Comparison of ENCODE assay signal across 10 cellular contexts in the genomic region with DNA sequence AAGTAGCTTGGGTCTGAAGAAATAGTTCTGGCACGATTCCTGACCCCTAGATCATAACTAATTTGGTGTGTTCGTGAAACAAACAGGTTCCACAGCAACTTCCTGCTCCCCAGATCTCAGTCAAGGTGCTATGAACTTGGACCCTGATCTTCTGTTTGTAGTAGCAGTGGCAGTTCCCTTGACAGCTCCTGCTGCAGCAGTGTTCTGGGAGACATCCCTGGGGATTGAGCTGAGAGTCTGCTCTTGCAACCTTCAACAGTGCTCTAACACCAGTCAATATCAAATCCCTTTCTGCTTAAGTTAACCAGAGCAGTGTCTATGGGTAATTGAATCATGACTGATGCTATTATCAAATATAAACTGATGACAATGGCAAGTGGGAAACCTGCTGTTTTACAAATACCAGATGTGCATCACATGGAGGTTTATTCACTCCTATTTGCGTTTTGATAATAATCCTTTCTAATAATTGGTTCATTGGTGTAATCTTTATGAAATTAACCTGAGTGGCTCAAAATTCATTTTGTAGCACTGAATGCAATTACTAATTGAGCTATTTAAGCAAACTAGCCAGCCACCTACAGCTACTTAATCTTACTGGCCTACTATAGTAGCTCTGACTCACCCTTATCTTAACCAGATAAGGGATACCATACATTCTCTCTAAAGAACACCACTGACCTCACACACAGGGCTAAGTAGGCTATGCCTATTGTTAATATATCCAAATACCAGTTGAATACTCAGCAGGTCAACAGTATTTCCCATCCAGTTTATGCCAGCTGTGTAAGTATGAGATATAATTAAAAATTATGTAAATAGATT. TPM values are rescaled to one million over a fixed set of nuclear protein-coding genes. Genes with fewer than 3 reads are reported as not detected.
DNase-seq lines count a peak whose midpoint lies in the region; ATAC-seq, FAIRE-seq and TF ChIP-seq lines count a peak whose summit lies in the region.
"Had no signal": no experiment of that assay in that cellular context is flagged by ENCODE, and none has a peak within 500 bp of the region (broad histone marks: within the 10 kb centered on the region; RNA-seq: fewer than 3 reads in every experiment).

No MANE protein-coding gene starts in this region.

- H3K4me1 ChIP-seq in Panc1 (ENCODE audit: control insufficient read depth, insufficient read depth, low read length) (no peaks in the 10 kb centered on the region), heart left ventricle (peaks cover 0 to 40% (median 23%) of the 10 kb centered on the region in 12 donors), small intestine (ENCODE audit: control insufficient read depth in 2 of 2, insufficient read depth in 1 of 2, low read depth in 1 of 2, low read length in 1 of 2) (peaks cover 0 to 12% of the 10 kb centered on the region in 2 donors)

- BruUV-seq in Panc1 (replicated peaks; lab: Mats Ljungman, UMichigan): no TSS peak

- H3K4me3 ChIP-seq in Panc1 (ENCODE audit: low read depth in 2 of 2, low read length in 2 of 2) (no peak overlapping the region), heart left ventricle (no peak overlapping the region), small intestine (ENCODE audit: low read depth in 1 of 2, low read length in 2 of 2) (no peak overlapping the region)

- H3K9me3 ChIP-seq in Panc1 (ENCODE audit: control insufficient read depth, insufficient read depth, low read depth, low read length) (no peaks in the 10 kb centered on the region), heart left ventricle (no peaks in the 10 kb centered on the region), small intestine (ENCODE audit: control insufficient read depth, low read depth) (no peaks in the 10 kb centered on the region)

- no peaks in the 10 kb centered on the region for H3K9me3 Mint-ChIP-seq in activated naive CD4-positive, alpha-beta T cell treated with anti-CD3 and anti-CD28 coated beads, Interleukin-2, amount 50 U/mL, for 24 hours
- H3K9me3 Mint-ChIP-seq: activated T-cell treated with anti-CD3 and anti-CD28 coated beads, Interleukin-2, amount 50 U/mL, for 4 hours had no signal

- CTCF ChIA-PET in Panc1 (lab: Charles Lee): no interaction called here

- POLR2A ChIA-PET in Panc1 (lab: Charles Lee): no interaction called here

- no peaks in the 10 kb centered on the region for H3K27me3 Mint-ChIP-seq in activated naive CD4-positive, alpha-beta T cell treated with anti-CD3 and anti-CD28 coated beads, Interleukin-2, amount 50 U/mL, for 24 hours

- peak overlapping the region; percentile 17 for H3K27ac Mint-ChIP-seq in activated naive CD4-positive, alpha-beta T cell treated with anti-CD3 and anti-CD28 coated beads, Interleukin-2, amount 50 U/mL, for 24 hours

- DNase-seq in activated naive CD4-positive, alpha-beta T cell treated with anti-CD3 and anti-CD28 coated beads, Interleukin-2, amount 50 U/mL, for 16 hours: no peak
- DNase-seq in Panc1 (ENCODE audit: low read depth, low spot score) (no peak), heart left ventricle (no peak), small intestine (peak; percentile 88)
- DNase-seq in stimulated activated naive CD4-positive, alpha-beta T cell treated with Interleukin-2 at 50 U/mL for 16 hours (lab: John Stamatoyannopoulos, UW): no peak
- DNase-seq: activated T-cell treated with anti-CD3 and anti-CD28 coated beads, Interleukin-2, amount 50 U/mL, for 4 hours; AML-193 had no signal

- peak overlapping the region; percentile 42 for H3K4me3 Mint-ChIP-seq in activated naive CD4-positive, alpha-beta T cell treated with anti-CD3 and anti-CD28 coated beads, Interleukin-2, amount 50 U/mL, for 24 hours
- H3K4me3 Mint-ChIP-seq: activated T-cell treated with anti-CD3 and anti-CD28 coated beads, Interleukin-2, amount 50 U/mL, for 4 hours had no signal

- TF ChIP-seq CTCF in Panc1 (IDR thresholded peaks at IDR 0.05): no peak
- TF ChIP-seq CTCF in heart left ventricle (IDR thresholded peaks at IDR 0.05): no peak

- H3K27ac ChIP-seq in Panc1 (ENCODE audit: low read length) (no peak overlapping the region), heart left ventricle (peak overlapping the region in 5 of 12 donors; percentile 3 to 37 (median 32)), small intestine (ENCODE audit: low read depth in 1 of 2, low read length in 1 of 2) (peak overlapping the region; percentile 53 to 67)

- ATAC-seq in Panc1 (0 out of 2 replicates have a peak, but pooled peaks have one; percentile 58), heart left ventricle (peak; percentile 53 to 82 (median 72)), HG03469 (IDR thresholded peaks at IDR 0.05; ENCODE audit: unreplicated experiment) (no peak), GM21737 (IDR thresholded peaks at IDR 0.05; ENCODE audit: unreplicated experiment) (no peak)
- ATAC-seq: activated T-cell treated with anti-CD3 and anti-CD28 coated beads, Interleukin-2, amount 50 U/mL, for 4 hours had no signal

- no peaks in the 10 kb centered on the region for H3K36me3 ChIP-seq in Panc1 (ENCODE audit: control insufficient read depth, insufficient read depth, low read length)
- no peaks in the 10 kb centered on the region for H3K36me3 ChIP-seq in heart left ventricle
- no peaks in the 10 kb centered on the region for H3K36me3 ChIP-seq in small intestine (ENCODE audit: control insufficient read depth in 2 of 2, insufficient read depth in 2 of 2, low read length in 2 of 2)

- WGBS in heart left ventricle, 4 donors: 50 to 60% (median 54%) methylated on average over 3 of the region's 3 CpGs
- WGBS in small intestine, 3 donors: 16 to 56% (median 37%) methylated on average over 3 of the region's 3 CpGs

- H3K4me1 Mint-ChIP-seq in activated naive CD4-positive, alpha-beta T cell treated with anti-CD3 and anti-CD28 coated beads, Interleukin-2, amount 50 U/mL, for 24 hours: peaks cover 80% of the 10 kb centered on the region

- in situ Hi-C loops in Panc1 (cut with HindIII; ENCODE audit: low pct_unique_long_range_greater_than_20kb, low sequenced_read_pairs): no loop called here

- no peak for FAIRE-seq in small intestine (lab: Jason Lieb, UNC)

- intact Hi-C loops in Panc1 (cut with micrococcal nuclease; ENCODE audit: unreplicated experiment) (no loop called here), heart left ventricle (cut with DNase I) (no loop called here)

- no peaks in the 10 kb centered on the region for H3K27me3 ChIP-seq in Panc1 (ENCODE audit: control insufficient read depth, insufficient read depth, low read length)
- no peaks in the 10 kb centered on the region for H3K27me3 ChIP-seq in heart left ventricle
- no peaks in the 10 kb centered on the region for H3K27me3 ChIP-seq in small intestine (ENCODE audit: control insufficient read depth in 2 of 2, insufficient read depth in 2 of 2, low read length in 2 of 2)

- TF ChIP-seq POLR2A in heart left ventricle (IDR thresholded peaks at IDR 0.05): no peak

- peaks cover 2% of the 10 kb centered on the region for H3K36me3 Mint-ChIP-seq in activated naive CD4-positive, alpha-beta T cell treated with anti-CD3 and anti-CD28 coated beads, Interleukin-2, amount 50 U/mL, for 24 hours

RNA-seq across cellular contexts. Expression of a gene that starts 21.9 kb away (rescaled TPM):
- total RNA-seq in Panc1 (2021; ENCODE audit: unreplicated experiment): 7.1 TPM
- 3.5 TPM for polyA plus RNA-seq in Panc1 (2012; ENCODE audit: insufficient read length)
- 10 to 100 TPM in 8 of 9 donors, 1 to 10 TPM in 1; 8.8 to 19.9 (median 14.1) TPM for total RNA-seq in heart left ventricle
- 1 to 10 TPM; 4.4 to 9.9 TPM for polyA plus RNA-seq in heart left ventricle
- 10 to 100 TPM; 12.6 to 23.3 (median 14.6) TPM for polyA plus RNA-seq in small intestine

Comparison
In these comparisons a context has a peak if more than half of its experiments do, and no peak if none do; other contexts are left out.
1. ATAC-seq: peak in Panc1 (single experiment) and heart left ventricle (4 of 4); none in HG03469 (single experiment) and GM21737 (single experiment).